ENCODE assay signal across 26 cellular contexts in genomic region chr3:156180077-156180476, GRCh38. TPM values are rescaled to one million over a fixed set of nuclear protein-coding genes. Genes with fewer than 3 reads are reported as not detected.
DNase-seq lines count a peak whose midpoint lies in the region; ATAC-seq and TF ChIP-seq lines count a peak whose summit lies in the region.
"Had no signal": no experiment of that assay in that cellular context is flagged by ENCODE, and none has a peak within 500 bp of the region (broad histone marks: within the 10 kb centered on the region; RNA-seq: fewer than 3 reads in every experiment).

No MANE protein-coding gene starts in this region.

- H4K20me1 ChIP-seq in mammary epithelial cell (ENCODE audit: insufficient read depth, low read length), result no peaks in the 10 kb centered on the region
- H4K20me1 ChIP-seq in SK-N-SH (ENCODE audit: insufficient read depth), result no peaks in the 10 kb centered on the region
- H4K20me1 ChIP-seq: BLaER1 treated with 17β-estradiol and CSF1 and Interleukin-3, amounts not matched to agents 10 nM and 100 nM had no signal

- H3K79me2 ChIP-seq in mammary epithelial cell (ENCODE audit: insufficient read depth, low read length), result no peaks in the 10 kb centered on the region
- no peaks in the 10 kb centered on the region for H3K79me2 ChIP-seq in SK-N-SH (ENCODE audit: insufficient read depth)

- BruUV-seq in mammary epithelial cell (replicated peaks; lab: Mats Ljungman, UMichigan) (no TSS peak), MCF 10A (replicated peaks; lab: Mats Ljungman, UMichigan) (no TSS peak)

- POLR2A ChIA-PET in MCF 10A (lab: Yijun Ruan, JAX) (interaction anchor here (0.6 to 0.7 kb wide), 3 partner anchors 178 to 1016 kb away, joined by 3 to 5 read pairs (median 3); no protein-coding TSS in a partner anchor), SK-N-SH (lab: Yijun Ruan, JAX) (no interaction called here)

- peak in 1 of 2 experiments; percentile 95; a peak in 2 of 4 replicates for TF ChIP-seq EP300 in SK-N-SH (IDR thresholded peaks at IDR 0.05; ENCODE audit: borderline replicate concordance in 1 of 2, low read depth in 1 of 2, low read length in 1 of 2)

- CTCF ChIA-PET in mammary epithelial cell (lab: Charles Lee; ENCODE audit: low non-redundant PET), result no interaction called here
- CTCF ChIA-PET in MCF 10A (lab: Yijun Ruan, JAX), result interaction anchor here (0.6 to 1.1 kb wide), 2 partner anchors 20 to 249 kb away, joined by 3 read pairs; no protein-coding TSS in a partner anchor
- CTCF ChIA-PET in SK-N-SH (lab: Yijun Ruan, JAX), result interaction anchor here (1.4 to 1.5 kb wide), 2 partner anchors 270 to 330 kb away, joined by 5 read pairs; no protein-coding TSS in a partner anchor

- no peak for ATAC-seq in activated T-cell treated with anti-CD3 and anti-CD28 coated beads, Interleukin-2, amount 50 U/mL, for 72 hours (replicated peaks in 1 of 2)
- ATAC-seq: activated CD4-positive, CD25-positive, alpha-beta regulatory T cell treated with anti-CD3 and anti-CD28 coated beads, Interleukin-2, amount 50 U/mL, for 24 hours; GM12878 had no signal

- H3K4me1 Mint-ChIP-seq in MCF 10A (ENCODE audit: insufficient read depth, unreplicated experiment), result peaks cover 10% of the 10 kb centered on the region
- no peaks in the 10 kb centered on the region for H3K4me1 Mint-ChIP-seq in activated T-cell treated with anti-CD3 and anti-CD28 coated beads, Interleukin-2, amount 50 U/mL, for 72 hours (ENCODE audit: low read depth)

- TF ChIP-seq CTCF in mammary epithelial cell (conservative IDR thresholded peaks at IDR 0.05 in 1 of 2, IDR thresholded peaks at IDR 0.05 in 1 of 2; ENCODE audit: extremely low read depth in 1 of 2, insufficient read depth in 1 of 2, low read depth in 1 of 2, low read length in 2 of 2) (no peak), MCF 10A (IDR thresholded peaks at IDR 0.05; ENCODE audit: unreplicated experiment) (no peak), SK-N-SH (IDR thresholded peaks at IDR 0.05) (no peak), BE2C (IDR thresholded peaks at IDR 0.05; ENCODE audit: low read depth, low read length) (no peak)

- no peaks in the 10 kb centered on the region for H3K9me3 Mint-ChIP-seq in MCF 10A (ENCODE audit: unreplicated experiment)
- H3K9me3 Mint-ChIP-seq in activated T-cell treated with anti-CD3 and anti-CD28 coated beads, Interleukin-2, amount 50 U/mL, for 72 hours, result no peaks in the 10 kb centered on the region

- H3K4me1 ChIP-seq in mammary epithelial cell (ENCODE audit: insufficient read depth, low read length), result peaks cover 9% of the 10 kb centered on the region
- peaks cover 9 to 19% of the 10 kb centered on the region in 2 experiments; a peak in 2 of 4 replicates for H3K4me1 ChIP-seq in SK-N-SH (ENCODE audit: control insufficient read depth in 1 of 2, insufficient read depth in 2 of 2, low read depth in 1 of 2, low read length in 1 of 2)
- peaks cover 31% of the 10 kb centered on the region for H3K4me1 ChIP-seq in BE2C
- H3K4me1 ChIP-seq: BLaER1 treated with 17β-estradiol and CSF1 and Interleukin-3, amounts not matched to agents 10 nM and 100 nM; Peyer's patch; right atrium auricular region had no signal

- H3K27ac ChIP-seq in mammary epithelial cell (ENCODE audit: insufficient read depth, low read depth, low read length) (no peak overlapping the region), SK-N-SH (ENCODE audit: low read depth in 2 of 2, low read length in 1 of 2) (peak overlapping the region; percentile 16 to 70; a peak in 3 of 4 replicates)
- H3K27ac ChIP-seq: BLaER1 treated with 17β-estradiol and CSF1 and Interleukin-3, amounts not matched to agents 10 nM and 100 nM; KMS-11; Peyer's patch; right atrium auricular region had no signal

- H3K36me3 ChIP-seq in mammary epithelial cell (ENCODE audit: insufficient read depth, low read length) (no peaks in the 10 kb centered on the region), SK-N-SH (replicated peaks in 1 of 2; ENCODE audit: control insufficient read depth in 1 of 2, insufficient read depth in 2 of 2, low read length in 1 of 2) (no peaks in the 10 kb centered on the region), BE2C (no peaks in the 10 kb centered on the region)
- H3K36me3 ChIP-seq: BLaER1 treated with 17β-estradiol and CSF1 and Interleukin-3, amounts not matched to agents 10 nM and 100 nM; Peyer's patch; right atrium auricular region had no signal

- DNase-seq in mammary epithelial cell (peak; percentile 52), MCF 10A (ENCODE audit: unreplicated experiment) (no peak), SK-N-SH (no peak), fibroblast of peridontal ligament (ENCODE audit: extremely low read depth) (peak; percentile 63), BE2C (no peak), HPDE6-E6E7 (ENCODE audit: extremely low spot score) (no peak), activated gamma-delta T cell (lab: John Stamatoyannopoulos, UW) (no peak)
- no peak for DNase-seq in activated T-cell treated with anti-CD3 and anti-CD28 coated beads, Interleukin-2, amount 50 U/mL, for 72 hours
- DNase-seq: 8988T; activated naive CD4-positive, alpha-beta T cell treated with anti-CD3 and anti-CD28 coated beads, Interleukin-2, amount 50 U/mL, for 16 hours; activated T-cell treated with anti-CD3 and anti-CD28 coated beads, Interleukin-2, amount 50 U/mL, for 48 hours; aorta; cortex of kidney; GOT3; hypothalamus; NCI-H2029; NCI-H446; NK-92 treated with Interleukin-12 subunit alpha and Interleukin-12 subunit beta, amount 100 ng/mL, for 24 hours; Peyer's patch; SW 1271 had no signal

- H3K4me3 ChIP-seq in mammary epithelial cell (replicated peaks in 1 of 3; ENCODE audit: insufficient read depth in 1 of 3, low read depth in 2 of 3, low read length in 3 of 3) (no peak overlapping the region), SK-N-SH (ENCODE audit: low read depth in 2 of 2, low read length in 1 of 2) (no peak overlapping the region), BE2C (ENCODE audit: low read depth, low read length) (no peak overlapping the region)
- H3K4me3 ChIP-seq: BLaER1 treated with 17β-estradiol and CSF1 and Interleukin-3, amounts not matched to agents 10 nM and 100 nM; GM12878; Peyer's patch; right atrium auricular region had no signal

- intact Hi-C loops in mammary epithelial cell (cut with micrococcal nuclease) (no loop called here), MCF 10A (cut with micrococcal nuclease) (no loop called here)

- H3K9me2 ChIP-seq in SK-N-SH, result no peaks in the 10 kb centered on the region

- peaks cover 31% of the 10 kb centered on the region for H3F3A ChIP-seq in SK-N-SH (replicated peaks; ENCODE audit: insufficient read depth)

- no peak overlapping the region for H3K4me2 ChIP-seq in mammary epithelial cell (ENCODE audit: insufficient read depth, low read depth, low read length)
- no peak overlapping the region for H3K4me2 ChIP-seq in SK-N-SH
- H3K4me2 ChIP-seq: BLaER1 treated with 17β-estradiol and CSF1 and Interleukin-3, amounts not matched to agents 10 nM and 100 nM; KMS-11 had no signal

- in situ Hi-C loops in mammary epithelial cell (cut with MboI; ENCODE audit: low sequenced_read_pairs in 2 of 2), result no loop called here

- H3K27me3 ChIP-seq in mammary epithelial cell (ENCODE audit: insufficient read depth, low read length) (no peaks in the 10 kb centered on the region), SK-N-SH (ENCODE audit: insufficient read depth) (no peaks in the 10 kb centered on the region), BE2C (no peaks in the 10 kb centered on the region)
- H3K27me3 ChIP-seq: BLaER1 treated with 17β-estradiol and CSF1 and Interleukin-3, amounts not matched to agents 10 nM and 100 nM; Peyer's patch; right atrium auricular region had no signal

- no peak overlapping the region for H3K4me3 Mint-ChIP-seq in MCF 10A (ENCODE audit: unreplicated experiment)
- H3K4me3 Mint-ChIP-seq in activated T-cell treated with anti-CD3 and anti-CD28 coated beads, Interleukin-2, amount 50 U/mL, for 72 hours, result no peak overlapping the region

- H3K36me3 Mint-ChIP-seq in MCF 10A (ENCODE audit: insufficient read depth, unreplicated experiment), result no peaks in the 10 kb centered on the region
- no peaks in the 10 kb centered on the region for H3K36me3 Mint-ChIP-seq in activated T-cell treated with anti-CD3 and anti-CD28 coated beads, Interleukin-2, amount 50 U/mL, for 72 hours (ENCODE audit: insufficient read depth in 2 of 2)

- no peak overlapping the region for H3K9ac ChIP-seq in mammary epithelial cell (ENCODE audit: insufficient read depth, low read length)
- H3K9ac ChIP-seq in SK-N-SH, result no peak overlapping the region; the same call in 1 of the 2 replicates
- H3K9ac ChIP-seq: BLaER1 treated with 17β-estradiol and CSF1 and Interleukin-3, amounts not matched to agents 10 nM and 100 nM; KMS-11 had no signal

- no peaks in the 10 kb centered on the region for H3K9me3 ChIP-seq in mammary epithelial cell (replicated peaks; ENCODE audit: insufficient read depth, low read length)
- H3K9me3 ChIP-seq in SK-N-SH, result no peaks in the 10 kb centered on the region
- H3K9me3 ChIP-seq in BE2C, result no peaks in the 10 kb centered on the region; the same call in 1 of the 2 replicates
- H3K9me3 ChIP-seq: Peyer's patch, right atrium auricular region had no signal

- no peak for TF ChIP-seq RAD21 in SK-N-SH (IDR thresholded peaks at IDR 0.05; ENCODE audit: low read length)

- dilution Hi-C loops in mammary epithelial cell (cut with HindIII; ENCODE audit: low sequenced_read_pairs), result no loop called here

- H2AFZ ChIP-seq in mammary epithelial cell (ENCODE audit: low read depth, low read length) (no peak overlapping the region), SK-N-SH (ENCODE audit: low read depth) (no peak overlapping the region)

- no peaks in the 10 kb centered on the region for H3K27me3 Mint-ChIP-seq in MCF 10A (ENCODE audit: insufficient read depth, unreplicated experiment)
- no peaks in the 10 kb centered on the region for H3K27me3 Mint-ChIP-seq in activated T-cell treated with anti-CD3 and anti-CD28 coated beads, Interleukin-2, amount 50 U/mL, for 72 hours (ENCODE audit: low read depth)

- H3K27ac Mint-ChIP-seq in MCF 10A (ENCODE audit: low read depth, unreplicated experiment), result no peak overlapping the region
- no peak overlapping the region for H3K27ac Mint-ChIP-seq in activated T-cell treated with anti-CD3 and anti-CD28 coated beads, Interleukin-2, amount 50 U/mL, for 72 hours

TF ChIP-seq in SK-N-SH, 30 proteins besides CTCF, POLR2A, EP300 and RAD21 (continues in another document):
- no peak for TF ChIP-seq YY1 (IDR thresholded peaks at IDR 0.05; ENCODE audit: low read depth)
- TF ChIP-seq EZH2phosphoT487 (IDR thresholded peaks at IDR 0.05; ENCODE audit: borderline replicate concordance, low read depth), result no peak
- peak; percentile 69; the same call in 1 of the 2 replicates for TF ChIP-seq FOSL2 (IDR thresholded peaks at IDR 0.05; ENCODE audit: borderline replicate concordance, low read depth)
- no peak for TF ChIP-seq CHD2 (IDR thresholded peaks at IDR 0.05; ENCODE audit: low read length, partially characterized antibody)
- no peak for TF ChIP-seq FOXJ3 (CRISPR knock-in tag; IDR thresholded peaks at IDR 0.05)

RNA-seq across cellular contexts. Expression of gene KCNAB1, which starts 59.7 kb away (rescaled TPM):
- total RNA-seq in mammary epithelial cell (under 1 TPM; 0.17 to 0.71 TPM), MCF 10A (2022) (0.44 and 0.49 TPM in 2 replicates)
- polyA plus RNA-seq in mammary epithelial cell (not detected), SK-N-SH (2012; rRNA removed) (82.1 and 108 TPM in 2 replicates)
- polyA minus RNA-seq in mammary epithelial cell, result not detected
- polyA plus RNA-seq in SK-N-SH (2012; cell fraction: cytosol; rRNA removed), result 91.8 and 104 TPM in 2 replicates
- polyA plus RNA-seq in SK-N-SH (2012; cell fraction: nucleus; rRNA removed), result 22.8 and 58.2 TPM in 2 replicates
- polyA plus RNA-seq in BE2C (2012; ENCODE audit: insufficient read depth, insufficient read length, low read depth), result 3.5 TPM
- total RNA-seq in activated T-cell treated with anti-CD3 and anti-CD28 coated beads, Interleukin-2, amount 50 U/mL, for 72 hours, result not detected
- total RNA-seq: GM12878, kidney epithelial cell had no signal

Comparison
In these comparisons a context has a peak if more than half of its experiments do, and no peak if none do; other contexts are left out.
1. DNase-seq: peak in mammary epithelial cell (single experiment) and fibroblast of peridontal ligament (single experiment); none in MCF 10A (single experiment), SK-N-SH (single experiment), BE2C (single experiment), HPDE6-E6E7 (single experiment), activated gamma-delta T cell (single experiment) and activated T-cell treated with anti-CD3 and anti-CD28 coated beads, Interleukin-2, amount 50 U/mL, for 72 hours (0 of 2).